In the genomic region with DNA sequence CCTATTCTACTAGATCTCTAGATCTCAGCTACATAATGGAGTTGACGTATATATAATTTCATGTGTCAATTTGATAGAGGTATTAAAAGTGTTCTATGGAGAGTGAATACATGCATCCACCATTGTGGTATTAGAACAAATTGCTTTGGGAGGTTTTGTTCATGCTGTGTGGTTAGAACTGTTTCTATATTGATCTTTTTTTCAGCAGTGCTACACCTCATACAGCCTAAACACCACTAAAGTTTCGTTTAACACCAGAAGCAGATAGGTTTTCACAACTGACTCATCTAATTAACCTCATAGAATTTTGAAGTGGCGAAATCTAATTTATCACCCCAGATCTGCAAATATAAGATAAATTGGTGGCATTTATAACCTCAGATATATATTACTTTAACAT, we compare ENCODE assay signal across 26 cellular contexts.
"Had no signal": no experiment of that assay in that cellular context is flagged by ENCODE, and none has a peak within 500 bp of the region (broad histone marks: within the 10 kb centered on the region; RNA-seq: fewer than 3 reads in every experiment).

No MANE protein-coding gene starts in this region.

- H3K27me3 ChIP-seq: esophagus squamous epithelium, gastrocnemius medialis, heart right ventricle, left lung had no signal

- H3K36me3 ChIP-seq: esophagus squamous epithelium, gastrocnemius medialis, heart right ventricle, left lung, lower lobe of right lung had no signal

- DNase-seq: effector CD8-positive, alpha-beta T cell; effector memory CD8-positive, alpha-beta T cell; endodermal cell; erythroblast; esophagus squamous epithelium; foreskin fibroblast; foreskin melanocyte; gastrocnemius medialis; glutamatergic neuron; head of caudate nucleus; heart right ventricle; hippocampal formation; left cardiac atrium; left lung; left ventricle myocardium superior; lower lobe of right lung; mesenchymal stem cell; mucosa of descending colon; naive B cell had no signal

- H3K4me3 ChIP-seq: coronary artery, esophagus squamous epithelium, gastrocnemius medialis, heart right ventricle, left lung, lower lobe of right lung, mucosa of descending colon had no signal

- H3K9me3 ChIP-seq: esophagus squamous epithelium, gastrocnemius medialis, lower lobe of right lung, mucosa of descending colon had no signal

- FAIRE-seq: colon, endometrium, islet of Langerhans, keratinocyte had no signal

- H3K4me1 ChIP-seq: esophagus squamous epithelium, gastrocnemius medialis, heart right ventricle, left lung, lower lobe of right lung had no signal

- H3K27ac ChIP-seq: coronary artery, epithelial cell of prostate, esophagus squamous epithelium, gastrocnemius medialis, heart right ventricle, left lung, lower lobe of right lung had no signal

- ATAC-seq: effector memory CD8-positive, alpha-beta T cell; esophagus mucosa; gastrocnemius medialis; heart right ventricle; left cardiac atrium; left lung; left ventricle myocardium superior; lower lobe of right lung; mucosa of descending colon had no signal
